In the genomic region with DNA sequence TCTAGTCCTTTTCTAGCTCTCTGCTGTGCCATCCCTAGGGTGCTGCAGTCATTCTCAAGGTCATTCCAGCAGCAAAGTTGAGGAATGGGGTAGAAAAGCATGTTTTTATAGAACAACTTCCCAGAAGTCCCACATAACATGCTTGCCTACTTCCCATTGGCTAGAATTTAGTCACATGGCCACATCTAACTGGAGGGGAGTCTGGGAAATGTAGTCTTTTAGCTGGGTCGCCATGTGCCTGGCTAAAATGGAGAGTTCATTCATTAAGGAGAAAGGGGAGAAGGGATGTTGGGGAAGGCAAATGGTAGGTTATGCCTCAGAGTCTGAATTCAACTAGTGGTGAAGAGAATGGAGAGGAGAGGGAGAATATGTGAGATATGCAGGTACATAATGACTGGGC, we compare ENCODE assay signal across 11 cellular contexts.
DNase-seq lines count a peak whose midpoint lies in the region; ATAC-seq and TF ChIP-seq lines count a peak whose summit lies in the region.
"Had no signal": no experiment of that assay in that cellular context is flagged by ENCODE, and none has a peak within 500 bp of the region (broad histone marks: within the 10 kb centered on the region; RNA-seq: fewer than 3 reads in every experiment).

No MANE protein-coding gene starts in this region.

- H3K27me3 ChIP-seq in transverse colon (peaks cover 9% of the 10 kb centered on the region), aorta (ENCODE audit: control insufficient read depth in 1 of 2, insufficient read depth in 2 of 2, low read length in 1 of 2) (peaks cover 0 to 2% of the 10 kb centered on the region in 2 donors)

- intact Hi-C loops in transverse colon (cut with DNase I; ENCODE audit: low total_unique reads) (no loop called here), aorta (cut with DNase I) (no loop called here)

- TF ChIP-seq POLR2A in transverse colon (IDR thresholded peaks at IDR 0.05), result no peak

- no peak for TF ChIP-seq CTCF in transverse colon (IDR thresholded peaks at IDR 0.05)

- no peak for TF ChIP-seq EP300 in transverse colon (IDR thresholded peaks at IDR 0.05; ENCODE audit: low read depth)

- WGBS in transverse colon (ENCODE audit: low coverage in 1 of 2), 2 donors, result 40 to 88% methylated on average over 1 of the region's 1 CpG
- 63 to 87% methylated on average over 1 of the region's 1 CpG for WGBS in aorta, 2 donors

- DNase-seq in COLO829 (ENCODE audit: low spot score) (peak; percentile 53), NCI-H1694 (lab: John Stamatoyannopoulos, UW) (peak; percentile 15), dermis blood vessel endothelial cell (peak; percentile 27), cerebellar nuclear complex (lab: John Stamatoyannopoulos, UW) (no peak), transverse colon (no peak), T-helper 9 cell (no peak), aorta (no peak)
- DNase-seq: activated gamma-delta T cell treated with Interleukin-2 at 50 U/mL for 16 hours; NCI-H1105; stimulated activated CD4-positive, alpha-beta T cell treated with anti-CD3 and anti-CD28 coated beads, Interleukin-4, amount 100 ng/mL, for 24 hours had no signal

- H3K27ac ChIP-seq in transverse colon (no peak overlapping the region), aorta (ENCODE audit: low read depth in 1 of 2, low read length in 2 of 2) (no peak overlapping the region)

- H3K36me3 ChIP-seq in transverse colon, result no peaks in the 10 kb centered on the region
- H3K36me3 ChIP-seq in aorta (ENCODE audit: control insufficient read depth in 1 of 2, insufficient read depth in 2 of 2, low read length in 1 of 2), result no peaks in the 10 kb centered on the region

- ATAC-seq in GM21515 (IDR thresholded peaks at IDR 0.05; ENCODE audit: unreplicated experiment) (peak; percentile 78), aorta (ENCODE audit: low FRiP score) (no peak)

- H3K4me1 ChIP-seq in transverse colon (no peaks in the 10 kb centered on the region), aorta (ENCODE audit: control insufficient read depth in 1 of 2, insufficient read depth in 2 of 2, low read length in 2 of 2) (no peaks in the 10 kb centered on the region)

- in situ Hi-C loops in transverse colon (cut with MboI; ENCODE audit: low pct_ligation_motif_present in 1 of 4, low pct_unique_long_range_greater_than_20kb in 1 of 4, low sequenced_read_pairs in 3 of 4), result no loop called here

- no peaks in the 10 kb centered on the region for H3K9me3 ChIP-seq in transverse colon
- no peaks in the 10 kb centered on the region for H3K9me3 ChIP-seq in aorta (ENCODE audit: control insufficient read depth, low read length)

- H3K4me3 ChIP-seq in transverse colon (no peak overlapping the region), aorta (ENCODE audit: low read length in 2 of 2) (no peak overlapping the region)

Comparison
In these comparisons a context has a peak if more than half of its experiments do, and no peak if none do; other contexts are left out.
1. DNase-seq: peak in COLO829 (single experiment), NCI-H1694 (single experiment) and dermis blood vessel endothelial cell (single experiment); none in cerebellar nuclear complex (0 of 2), transverse colon (single experiment), T-helper 9 cell (single experiment) and aorta (0 of 2).